Comparison of ENCODE assay signal across 8 cellular contexts in genomic region chr13:75870397-75870801, GRCh38.
DNase-seq lines count a peak whose midpoint lies in the region; ATAC-seq and TF ChIP-seq lines count a peak whose summit lies in the region.

No MANE protein-coding gene starts in this region.

- peaks cover 28% of the 10 kb centered on the region for H3F3A ChIP-seq in GM23248 (ENCODE audit: insufficient read depth)

- H3K36me3 Mint-ChIP-seq in CD4-positive, alpha-beta memory T cell, result no peaks in the 10 kb centered on the region

- no peak overlapping the region for H3K9ac ChIP-seq in GM23248

- H2AFZ ChIP-seq in GM23248, result no peak overlapping the region; the same call in 1 of the 2 replicates

- no peaks in the 10 kb centered on the region for H3K27me3 Mint-ChIP-seq in CD4-positive, alpha-beta memory T cell

- no peaks in the 10 kb centered on the region for H3K9me2 ChIP-seq in GM23248 (ENCODE audit: insufficient read depth)

- peak in 4 of 5 donors; percentile 41 to 52 (median 44) for DNase-seq in CD4-positive, alpha-beta memory T cell
- DNase-seq in GM23248 (peak; percentile 45), RWPE1 (ENCODE audit: low spot score) (peak; percentile 26), T47D (ENCODE audit: low read depth in 1 of 2, low spot score in 1 of 2) (peak; percentile 5 to 31), left lung (no peak), tibial artery (peak in 1 of 2 donors; percentile 23), amniotic stem cell (lab: John Stamatoyannopoulos, UW) (no peak)

- CTCF ChIA-PET in CD4-positive, alpha-beta memory T cell (lab: Charles Lee; ENCODE audit: partially characterized antibody), result interaction anchor here (0.8 to 11.2 kb wide), 41 partner anchors 9 to 1110 kb away, joined by 3 to 127 read pairs (median 5); no protein-coding TSS in a partner anchor
- CTCF ChIA-PET in RWPE1 (lab: Yijun Ruan, JAX), result interaction anchor here (0.5 to 2.4 kb wide), 21 partner anchors 9 to 1078 kb away, joined by 3 to 9 read pairs (median 4); partner anchors contain the start of gene ACOD1

- H3K9me3 Mint-ChIP-seq in CD4-positive, alpha-beta memory T cell, result no peaks in the 10 kb centered on the region

- in situ Hi-C loops in GM23248 (cut with MboI), result loop anchor here (10.0 kb wide), 1 partner anchor 1034 kb away; no protein-coding TSS in a partner anchor
- in situ Hi-C loops in T47D (cut with HindIII; ENCODE audit: low pct_unique_long_range_greater_than_20kb, low sequenced_read_pairs), result no loop called here

- TF ChIP-seq CTCF in RWPE1 (conservative IDR thresholded peaks at IDR 0.05; ENCODE audit: low read depth) (peak; percentile 86), left lung (IDR thresholded peaks at IDR 0.05) (peak; percentile 64 to 76), tibial artery (IDR thresholded peaks at IDR 0.05) (peak; percentile 70 to 77)

- POLR2A ChIA-PET in CD4-positive, alpha-beta memory T cell (lab: Charles Lee; ENCODE audit: partially characterized antibody), result interaction anchor here (0.8 kb wide), 1 partner anchor 108 kb away, joined by 3 read pairs; no protein-coding TSS in a partner anchor
- POLR2A ChIA-PET in RWPE1 (lab: Yijun Ruan, JAX; ENCODE audit: low non-redundant PET), result no interaction called here

- peak overlapping the region; percentile 68 to 86 (median 80) for H3K4me3 Mint-ChIP-seq in CD4-positive, alpha-beta memory T cell

- no peaks in the 10 kb centered on the region for H3K9me3 ChIP-seq in CD4-positive, alpha-beta memory T cell (ENCODE audit: control insufficient read depth in 1 of 2, low read length in 2 of 2)
- no peaks in the 10 kb centered on the region for H3K9me3 ChIP-seq in GM23248 (ENCODE audit: low read depth)
- no peaks in the 10 kb centered on the region for H3K9me3 ChIP-seq in left lung
- H3K9me3 ChIP-seq in tibial artery, result no peaks in the 10 kb centered on the region

- H3K79me2 ChIP-seq in GM23248 (ENCODE audit: insufficient read depth), result no peaks in the 10 kb centered on the region

- intact Hi-C loops in CD4-positive, alpha-beta memory T cell (cut with micrococcal nuclease), result loop anchor here (1.0 to 5.0 kb wide), 4 partner anchors 108 to 1033 kb away; no protein-coding TSS in a partner anchor
- intact Hi-C loops in left lung (cut with DNase I), result loop anchor here in 1 of 2 donors (10.0 kb wide), 1 partner anchor 1034 kb away; no protein-coding TSS in a partner anchor
- intact Hi-C loops in tibial artery (cut with DNase I; ENCODE audit: low total_unique reads), result no loop called here

- H3K36me3 ChIP-seq in CD4-positive, alpha-beta memory T cell (ENCODE audit: insufficient read depth, low read length), result no peaks in the 10 kb centered on the region
- H3K36me3 ChIP-seq in GM23248 (ENCODE audit: low read depth) (no peaks in the 10 kb centered on the region), left lung (no peaks in the 10 kb centered on the region), tibial artery (no peaks in the 10 kb centered on the region)

- peak overlapping the region; percentile 26 to 30 for H3K4me3 ChIP-seq in CD4-positive, alpha-beta memory T cell (ENCODE audit: low read length in 2 of 2)
- no peak overlapping the region for H3K4me3 ChIP-seq in GM23248
- H3K4me3 ChIP-seq in left lung, result peak overlapping the region; percentile 13 to 26
- peak overlapping the region; percentile 45 to 50 for H3K4me3 ChIP-seq in tibial artery

- ATAC-seq in left lung, result peak; percentile 77
- no peak for ATAC-seq in HG02970 (IDR thresholded peaks at IDR 0.05; ENCODE audit: low FRiP score, unreplicated experiment)

- WGBS in GM23248 (ENCODE audit: low coverage in 1 of 2, low lambda C conversion rate in 2 of 2, missing lambda C conversion rate in 2 of 2), 2 experiments, result 39% methylated on average over 13 of the region's 13 CpGs

- peaks cover 18% of the 10 kb centered on the region for H3K4me1 ChIP-seq in CD4-positive, alpha-beta memory T cell (ENCODE audit: insufficient read depth, low read length)
- H3K4me1 ChIP-seq in GM23248 (ENCODE audit: insufficient read depth), result no peaks in the 10 kb centered on the region
- peaks cover 0 to 6% of the 10 kb centered on the region in 2 donors for H3K4me1 ChIP-seq in left lung
- peaks cover 0 to 4% (median 0%) of the 10 kb centered on the region in 4 donors for H3K4me1 ChIP-seq in tibial artery

- no peaks in the 10 kb centered on the region for H3K27me3 ChIP-seq in CD4-positive, alpha-beta memory T cell (ENCODE audit: insufficient read depth, low read length)
- H3K27me3 ChIP-seq in GM23248 (replicated peaks; ENCODE audit: insufficient read depth), result no peaks in the 10 kb centered on the region
- H3K27me3 ChIP-seq in left lung, result no peaks in the 10 kb centered on the region
- H3K27me3 ChIP-seq in tibial artery, result no peaks in the 10 kb centered on the region

- no peaks in the 10 kb centered on the region for H4K20me1 ChIP-seq in GM23248 (ENCODE audit: insufficient read depth)

- H3K4me1 Mint-ChIP-seq in CD4-positive, alpha-beta memory T cell, result peaks cover 6 to 23% (median 17%) of the 10 kb centered on the region in 4 donors

- no peak overlapping the region for H3K4me2 ChIP-seq in GM23248 (ENCODE audit: unreplicated experiment)

- H3K27ac Mint-ChIP-seq in CD4-positive, alpha-beta memory T cell, result peak overlapping the region; percentile 71 to 90 (median 89)

- H3K27ac ChIP-seq in CD4-positive, alpha-beta memory T cell (ENCODE audit: low read depth, low read length), result peak overlapping the region; percentile 44
- H3K27ac ChIP-seq in GM23248 (no peak overlapping the region), RWPE1 (no peak overlapping the region), left lung (peak overlapping the region in 1 of 2 donors; percentile 61), tibial artery (peak overlapping the region in 1 of 2 donors; percentile 2)

Comparison
In these comparisons a context has a peak if more than half of its experiments do, and no peak if none do; other contexts are left out.
1. DNase-seq: peak in CD4-positive, alpha-beta memory T cell (4 of 5), GM23248 (single experiment), RWPE1 (single experiment) and T47D (2 of 2); none in left lung (0 of 2) and amniotic stem cell (single experiment).
2. Peak in every context shown above with its lines, with median percentiles within 50 percentile points of each other: CTCF ChIP-seq.